Comparison of ENCODE assay signal across 24 cellular contexts in genomic region chr2:64980192-64980591, GRCh38.
"Had no signal": no experiment of that assay in that cellular context is flagged by ENCODE, and none has a peak within 500 bp of the region (broad histone marks: within the 10 kb centered on the region; RNA-seq: fewer than 3 reads in every experiment).

No MANE protein-coding gene starts in this region.

- H3K4me1 ChIP-seq: testis had no signal

- H3K9me3 Mint-ChIP-seq: activated CD4-positive, alpha-beta memory T cell treated with anti-CD3 and anti-CD28 coated beads for 36 hours; activated naive CD8-positive, alpha-beta T cell treated with anti-CD3 and anti-CD28 coated beads, Interleukin-2, amount 50 U/mL, for 24 hours; neural crest cell; WTC11 had no signal

- H3K36me3 ChIP-seq: cardiac muscle cell, lower lobe of right lung, sigmoid colon, vagina had no signal

- DNase-seq: activated CD4-positive, alpha-beta memory T cell treated with anti-CD3 and anti-CD28 coated beads for 36 hours; activated CD4-positive, alpha-beta T cell treated with anti-CD3 and anti-CD28 coated beads for 36 hours; activated gamma-delta T cell; activated naive CD4-positive, alpha-beta T cell treated with anti-CD3 and anti-CD28 coated beads, Interleukin-2, amount 50 U/mL, for 16 hours; activated naive CD8-positive, alpha-beta T cell treated with anti-CD3 and anti-CD28 coated beads, Interleukin-2, amount 50 U/mL, for 24 hours; cortex of kidney; erythroblast; foreskin fibroblast; kidney; lower lobe of right lung; naive thymus-derived CD4-positive, alpha-beta T cell; retina; sigmoid colon; stimulated activated CD4-positive, alpha-beta T cell treated with anti-CD3 and anti-CD28 coated beads, Interleukin-2, amount 100 ng/mL, for 48 hours; stimulated activated CD8-positive, alpha-beta memory T cell treated with anti-CD3 and anti-CD28 coated beads, Interleukin-4, amount 100 ng/mL, for 48 hours; stimulated activated naive CD4-positive, alpha-beta T cell; T1000; testis; trophoblast cell had no signal

- H3K27ac ChIP-seq: cardiac muscle cell, lower lobe of right lung, sigmoid colon, testis, vagina had no signal

- H3K27me3 Mint-ChIP-seq: activated CD4-positive, alpha-beta memory T cell treated with anti-CD3 and anti-CD28 coated beads for 36 hours; activated CD4-positive, alpha-beta T cell treated with anti-CD3 and anti-CD28 coated beads for 36 hours; activated naive CD8-positive, alpha-beta T cell treated with anti-CD3 and anti-CD28 coated beads, Interleukin-2, amount 50 U/mL, for 24 hours had no signal

- H3K9me3 ChIP-seq: lower lobe of right lung, sigmoid colon, testis, vagina had no signal

- H3K27me3 ChIP-seq: sigmoid colon, testis, vagina had no signal

- H3K4me2 ChIP-seq: smooth muscle cell had no signal

- H3K36me3 Mint-ChIP-seq: activated CD4-positive, alpha-beta memory T cell treated with anti-CD3 and anti-CD28 coated beads for 36 hours; WTC11 had no signal

- H3K27ac Mint-ChIP-seq: activated CD4-positive, alpha-beta memory T cell treated with anti-CD3 and anti-CD28 coated beads for 36 hours; activated CD4-positive, alpha-beta T cell treated with anti-CD3 and anti-CD28 coated beads for 36 hours; activated naive CD8-positive, alpha-beta T cell treated with anti-CD3 and anti-CD28 coated beads, Interleukin-2, amount 50 U/mL, for 24 hours; naive thymus-derived CD4-positive, alpha-beta T cell; WTC11 had no signal

- FAIRE-seq: kidney had no signal

- H3K4me3 ChIP-seq: cardiac muscle cell, lower lobe of right lung, sigmoid colon, smooth muscle cell, testis, vagina had no signal

- H3K4me3 Mint-ChIP-seq: activated CD4-positive, alpha-beta memory T cell treated with anti-CD3 and anti-CD28 coated beads for 36 hours; activated CD4-positive, alpha-beta T cell treated with anti-CD3 and anti-CD28 coated beads for 36 hours; activated naive CD8-positive, alpha-beta T cell treated with anti-CD3 and anti-CD28 coated beads, Interleukin-2, amount 50 U/mL, for 24 hours; naive thymus-derived CD4-positive, alpha-beta T cell; neural crest cell; WTC11 had no signal
